ENCODE assay signal across 10 cellular contexts in the genomic region with DNA sequence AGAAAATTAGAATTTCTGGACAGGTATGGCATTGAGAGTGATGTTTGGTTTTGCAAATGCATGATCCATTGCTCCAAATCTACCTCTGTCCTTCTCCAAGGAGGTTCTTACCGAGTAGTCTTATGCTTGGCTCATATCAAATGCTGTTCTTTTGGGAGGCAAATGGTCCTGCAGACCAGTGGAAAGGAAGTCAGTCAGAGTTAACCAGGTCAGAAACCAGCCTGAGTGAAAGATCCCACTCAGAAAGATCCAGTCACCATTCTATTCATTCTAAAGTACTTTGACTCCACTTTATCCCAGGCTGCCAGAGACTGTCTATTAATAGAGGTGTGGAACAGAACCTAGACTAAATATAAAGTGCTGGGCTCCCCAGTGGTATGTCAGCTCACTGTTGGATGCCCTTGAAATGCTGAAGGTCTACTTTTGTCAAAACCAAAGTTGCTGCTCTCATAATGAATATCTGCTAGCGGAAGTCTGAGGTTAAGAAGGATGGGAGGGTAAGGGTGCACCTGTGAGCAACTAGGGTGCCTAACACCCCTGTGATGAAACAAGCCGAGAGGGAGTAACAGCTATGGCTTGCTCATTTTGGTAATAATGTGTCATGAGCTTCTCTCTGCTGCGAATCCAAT.
DNase-seq lines count a peak whose midpoint lies in the region; ATAC-seq and TF ChIP-seq lines count a peak whose summit lies in the region.
"Had no signal": no experiment of that assay in that cellular context is flagged by ENCODE, and none has a peak within 500 bp of the region (broad histone marks: within the 10 kb centered on the region; RNA-seq: fewer than 3 reads in every experiment).

No MANE protein-coding gene starts in this region.

- intact Hi-C loops in Right ventricle myocardium inferior (cut with DNase I) (no loop called here), cardiac septum (cut with DNase I) (loop anchor here (10.0 kb wide), 1 partner anchor 301 kb away; a partner anchor contains a TSS), posterior cingulate gyrus (cut with DNase I) (no loop called here), CD14-positive monocyte (cut with micrococcal nuclease) (no loop called here)

- H3K4me1 Mint-ChIP-seq in CD14-positive monocyte: no peaks in the 10 kb centered on the region
- H3K4me1 Mint-ChIP-seq: activated CD4-positive, alpha-beta memory T cell treated with anti-CD3 and anti-CD28 coated beads, Interleukin-2, amount 10 ng/mL, durations not matched to agents 7 days and 5 days had no signal

- ATAC-seq in Right ventricle myocardium inferior (peak; percentile 93), HG02623 (IDR thresholded peaks at IDR 0.05; ENCODE audit: unreplicated experiment) (peak; percentile 100), HG03520 (IDR thresholded peaks at IDR 0.05; ENCODE audit: unreplicated experiment) (peak; percentile 100)

- H3K27me3 Mint-ChIP-seq in CD14-positive monocyte (ENCODE audit: low read depth in 3 of 3): peaks cover 0 to 1% (median 0%) of the 10 kb centered on the region in 3 donors
- H3K27me3 Mint-ChIP-seq: activated CD4-positive, alpha-beta memory T cell treated with anti-CD3 and anti-CD28 coated beads, Interleukin-2, amount 10 ng/mL, durations not matched to agents 7 days and 5 days had no signal

- H3K27ac Mint-ChIP-seq in CD14-positive monocyte: no peak overlapping the region
- H3K27ac Mint-ChIP-seq: activated CD4-positive, alpha-beta memory T cell treated with anti-CD3 and anti-CD28 coated beads, Interleukin-2, amount 10 ng/mL, durations not matched to agents 7 days and 5 days had no signal

- H3K36me3 Mint-ChIP-seq in CD14-positive monocyte: no peaks in the 10 kb centered on the region

- no peak overlapping the region for H3K4me3 Mint-ChIP-seq in CD14-positive monocyte
- H3K4me3 Mint-ChIP-seq: activated CD4-positive, alpha-beta memory T cell treated with anti-CD3 and anti-CD28 coated beads, Interleukin-2, amount 10 ng/mL, durations not matched to agents 7 days and 5 days had no signal

- peaks cover 0 to 4% (median 0%) of the 10 kb centered on the region in 7 donors for H3K9me3 Mint-ChIP-seq in CD14-positive monocyte

- no peak for TF ChIP-seq CTCF in CD14-positive monocyte (IDR thresholded peaks at IDR 0.05)

- no peak for DNase-seq in Right ventricle myocardium inferior (ENCODE audit: missing footprints)
- DNase-seq in cardiac septum (ENCODE audit: low spot score): no peak
- no peak for DNase-seq in NCI-H128 (lab: John Stamatoyannopoulos, UW; ENCODE audit: unreplicated experiment)
- DNase-seq in posterior cingulate gyrus: no peak
- no peak for DNase-seq in CD14-positive monocyte (ENCODE audit: low spot score)
- no peak for DNase-seq in pons (ENCODE audit: low spot score)
- DNase-seq: activated CD4-positive, alpha-beta memory T cell treated with anti-CD3 and anti-CD28 coated beads, Interleukin-2, amount 10 ng/mL, durations not matched to agents 7 days and 5 days; mesenchymal stem cell had no signal
